Comparison of ENCODE assay signal across 2 cellular contexts in genomic region chr10:45560262-45560661, GRCh38.
TF ChIP-seq lines count a peak whose summit lies in the region.

No MANE protein-coding gene starts in this region.

TF ChIP-seq in K562, 482 proteins besides CTCF, POLR2A, EP300 and RAD21 (continued from another document):
- TF ChIP-seq JUN (IDR thresholded peaks at IDR 0.05; ENCODE audit: borderline replicate concordance, low read depth, low read length): no peak
- TF ChIP-seq JUN (CRISPR knock-in tag; IDR thresholded peaks at IDR 0.05; ENCODE audit: borderline replicate concordance): no peak
- TF ChIP-seq PATZ1 (CRISPR knock-in tag; IDR thresholded peaks at IDR 0.05; ENCODE audit: borderline replicate concordance): no peak
- no peak for TF ChIP-seq COPS2 (conservative IDR thresholded peaks at IDR 0.05)
- no peak for TF ChIP-seq SLC30A9 (CRISPR knock-in tag; IDR thresholded peaks at IDR 0.05)
- TF ChIP-seq ZNF778 (CRISPR knock-in tag; IDR thresholded peaks at IDR 0.05): no peak
- TF ChIP-seq TRIM24 (IDR thresholded peaks at IDR 0.05): 0 out of 4 replicates have a peak, but pooled peaks of 1 of the 2 experiments have one; percentile 27
- TF ChIP-seq ZNF3 (CRISPR knock-in tag; IDR thresholded peaks at IDR 0.05): no peak
- no peak for TF ChIP-seq ZNF134 (CRISPR knock-in tag; conservative IDR thresholded peaks at IDR 0.05)
- TF ChIP-seq, protein P1, sequence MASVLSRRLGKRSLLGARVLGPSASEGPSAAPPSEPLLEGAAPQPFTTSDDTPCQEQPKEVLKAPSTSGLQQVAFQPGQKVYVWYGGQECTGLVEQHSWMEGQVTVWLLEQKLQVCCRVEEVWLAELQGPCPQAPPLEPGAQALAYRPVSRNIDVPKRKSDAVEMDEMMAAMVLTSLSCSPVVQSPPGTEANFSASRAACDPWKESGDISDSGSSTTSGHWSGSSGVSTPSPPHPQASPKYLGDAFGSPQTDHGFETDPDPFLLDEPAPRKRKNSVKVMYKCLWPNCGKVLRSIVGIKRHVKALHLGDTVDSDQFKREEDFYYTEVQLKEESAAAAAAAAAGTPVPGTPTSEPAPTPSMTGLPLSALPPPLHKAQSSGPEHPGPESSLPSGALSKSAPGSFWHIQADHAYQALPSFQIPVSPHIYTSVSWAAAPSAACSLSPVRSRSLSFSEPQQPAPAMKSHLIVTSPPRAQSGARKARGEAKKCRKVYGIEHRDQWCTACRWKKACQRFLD (CRISPR knock-in tag; IDR thresholded peaks at IDR 0.05): no peak
- no peak for TF ChIP-seq NR2F6 (CRISPR knock-in tag; IDR thresholded peaks at IDR 0.05)
- TF ChIP-seq E2F8 (IDR thresholded peaks at IDR 0.05; ENCODE audit: low read depth, partially characterized antibody): no peak
- no peak for TF ChIP-seq KHSRP (IDR thresholded peaks at IDR 0.05)
- no peak for TF ChIP-seq MTA1 (IDR thresholded peaks at IDR 0.05; ENCODE audit: borderline replicate concordance)
- TF ChIP-seq SMARCA5 (IDR thresholded peaks at IDR 0.05): no peak
- TF ChIP-seq DPF2 (IDR thresholded peaks at IDR 0.05): 0 out of 2 replicates have a peak, but pooled peaks have one; percentile 14
- TF ChIP-seq KDM1A (IDR thresholded peaks at IDR 0.05): no peak
- TF ChIP-seq FOXA1 (IDR thresholded peaks at IDR 0.05; ENCODE audit: borderline replicate concordance): no peak
- TF ChIP-seq ZFP1 (CRISPR knock-in tag; IDR thresholded peaks at IDR 0.05): no peak

TF ChIP-seq in HepG2, 621 proteins besides CTCF, POLR2A, EP300 and RAD21 (continues in another document):
- TF ChIP-seq, protein P2, sequence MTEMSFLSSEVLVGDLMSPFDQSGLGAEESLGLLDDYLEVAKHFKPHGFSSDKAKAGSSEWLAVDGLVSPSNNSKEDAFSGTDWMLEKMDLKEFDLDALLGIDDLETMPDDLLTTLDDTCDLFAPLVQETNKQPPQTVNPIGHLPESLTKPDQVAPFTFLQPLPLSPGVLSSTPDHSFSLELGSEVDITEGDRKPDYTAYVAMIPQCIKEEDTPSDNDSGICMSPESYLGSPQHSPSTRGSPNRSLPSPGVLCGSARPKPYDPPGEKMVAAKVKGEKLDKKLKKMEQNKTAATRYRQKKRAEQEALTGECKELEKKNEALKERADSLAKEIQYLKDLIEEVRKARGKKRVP (CRISPR knock-in tag; IDR thresholded peaks at IDR 0.05): 0 out of 4 replicates have a peak, but pooled peaks of 1 of the 2 experiments have one; percentile 19
- TF ChIP-seq ZMYM4 (CRISPR knock-in tag; IDR thresholded peaks at IDR 0.05) (peak; percentile 63; the same call in 1 of the 2 replicates), ISL2 (CRISPR knock-in tag; IDR thresholded peaks at IDR 0.05) (peak; percentile 47; the same call in 1 of the 2 replicates), ZNF703 (CRISPR knock-in tag; IDR thresholded peaks at IDR 0.05; ENCODE audit: borderline replicate concordance) (no peak), ZNF503 (CRISPR knock-in tag; IDR thresholded peaks at IDR 0.05) (0 out of 2 replicates have a peak, but pooled peaks have one; percentile 27), CBX1 (IDR thresholded peaks at IDR 0.05; ENCODE audit: low read depth) (peak; percentile 71), FOSL2 (CRISPR knock-in tag; IDR thresholded peaks at IDR 0.05) (peak; percentile 34; the same call in 1 of the 2 replicates), POGZ (CRISPR knock-in tag; IDR thresholded peaks at IDR 0.05) (peak; percentile 80), RFX3 (CRISPR knock-in tag; IDR thresholded peaks at IDR 0.05) (no peak), SOX6 (IDR thresholded peaks at IDR 0.05) (no peak), SOX6 (CRISPR knock-in tag; IDR thresholded peaks at IDR 0.05) (peak; percentile 39), ZNF841 (CRISPR knock-in tag; IDR thresholded peaks at IDR 0.05; ENCODE audit: borderline replicate concordance) (no peak), SOX13 (IDR thresholded peaks at IDR 0.05) (no peak), SOX13 (CRISPR knock-in tag; conservative IDR thresholded peaks at IDR 0.05 in 1 of 2, IDR thresholded peaks at IDR 0.05 in 1 of 2) (peak in 1 of 2 experiments; percentile 63; a peak in 1 of 4 replicates), PATZ1 (CRISPR knock-in tag; IDR thresholded peaks at IDR 0.05) (peak; percentile 55), ZNF644 (CRISPR knock-in tag; IDR thresholded peaks at IDR 0.05; ENCODE audit: low read depth) (0 out of 2 replicates have a peak, but pooled peaks have one; percentile 34), KAT2B (IDR thresholded peaks at IDR 0.05; ENCODE audit: borderline replicate concordance, low read depth, low read length) (no peak), CBX5 (CRISPR knock-in tag; IDR thresholded peaks at IDR 0.05; ENCODE audit: borderline replicate concordance) (peak; percentile 60; the same call in 1 of the 2 replicates), FOXA1 (IDR thresholded peaks at IDR 0.05) (no peak), FOXA1 (CRISPR knock-in tag; IDR thresholded peaks at IDR 0.05) (peak; percentile 71), GATA4 (IDR thresholded peaks at IDR 0.05; ENCODE audit: borderline replicate concordance, low read depth) (peak; percentile 88), SETDB1 (CRISPR knock-in tag; IDR thresholded peaks at IDR 0.05; ENCODE audit: borderline replicate concordance) (peak; percentile 93; the same call in 1 of the 2 replicates), ZNF556 (CRISPR knock-in tag; IDR thresholded peaks at IDR 0.05; ENCODE audit: borderline replicate concordance) (no peak), TCF7 (IDR thresholded peaks at IDR 0.05; ENCODE audit: low read depth) (peak; percentile 63), HOMEZ (CRISPR knock-in tag; IDR thresholded peaks at IDR 0.05; ENCODE audit: low read depth) (peak; percentile 88), FOXO1 (CRISPR knock-in tag; IDR thresholded peaks at IDR 0.05) (no peak), YY1 (IDR thresholded peaks at IDR 0.05; ENCODE audit: insufficient read depth, insufficient replicate concordance, low read depth, low read length) (peak; percentile 53), ZNF253 (CRISPR knock-in tag; IDR thresholded peaks at IDR 0.05; ENCODE audit: borderline replicate concordance) (peak; percentile 100), FUBP1 (CRISPR knock-in tag; IDR thresholded peaks at IDR 0.05; ENCODE audit: borderline replicate concordance) (no peak), HES4 (CRISPR knock-in tag; IDR thresholded peaks at IDR 0.05; ENCODE audit: borderline replicate concordance) (no peak), NCOA2 (CRISPR knock-in tag; IDR thresholded peaks at IDR 0.05) (peak; percentile 43; the same call in 1 of the 2 replicates), ZNF12 (CRISPR knock-in tag; IDR thresholded peaks at IDR 0.05) (no peak), MAF1 (CRISPR knock-in tag; IDR thresholded peaks at IDR 0.05; ENCODE audit: borderline replicate concordance) (no peak), FOXA3 (CRISPR knock-in tag; IDR thresholded peaks at IDR 0.05) (peak; percentile 68), SOX5 (CRISPR knock-in tag; IDR thresholded peaks at IDR 0.05; ENCODE audit: borderline replicate concordance) (peak; percentile 29; the same call in 1 of the 2 replicates), ZMYM2 (CRISPR knock-in tag; IDR thresholded peaks at IDR 0.05) (peak; percentile 47; the same call in 1 of the 2 replicates), KDM5A (IDR thresholded peaks at IDR 0.05; ENCODE audit: borderline replicate concordance, low read length) (no peak)
- TF ChIP-seq, protein P3, sequence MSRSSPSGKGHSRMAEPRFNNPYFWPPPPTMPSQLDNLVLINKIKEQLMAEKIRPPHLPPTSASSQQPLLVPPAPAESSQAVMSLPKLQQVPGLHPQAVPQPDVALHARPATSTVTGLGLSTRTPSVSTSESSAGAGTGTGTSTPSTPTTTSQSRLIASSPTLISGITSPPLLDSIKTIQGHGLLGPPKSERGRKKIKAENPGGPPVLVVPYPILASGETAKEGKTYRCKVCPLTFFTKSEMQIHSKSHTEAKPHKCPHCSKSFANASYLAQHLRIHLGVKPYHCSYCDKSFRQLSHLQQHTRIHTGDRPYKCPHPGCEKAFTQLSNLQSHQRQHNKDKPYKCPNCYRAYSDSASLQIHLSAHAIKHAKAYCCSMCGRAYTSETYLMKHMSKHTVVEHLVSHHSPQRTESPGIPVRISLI (CRISPR knock-in tag; IDR thresholded peaks at IDR 0.05; ENCODE audit: borderline replicate concordance): no peak; the same call in 1 of the 2 replicates
- TF ChIP-seq, protein P4, sequence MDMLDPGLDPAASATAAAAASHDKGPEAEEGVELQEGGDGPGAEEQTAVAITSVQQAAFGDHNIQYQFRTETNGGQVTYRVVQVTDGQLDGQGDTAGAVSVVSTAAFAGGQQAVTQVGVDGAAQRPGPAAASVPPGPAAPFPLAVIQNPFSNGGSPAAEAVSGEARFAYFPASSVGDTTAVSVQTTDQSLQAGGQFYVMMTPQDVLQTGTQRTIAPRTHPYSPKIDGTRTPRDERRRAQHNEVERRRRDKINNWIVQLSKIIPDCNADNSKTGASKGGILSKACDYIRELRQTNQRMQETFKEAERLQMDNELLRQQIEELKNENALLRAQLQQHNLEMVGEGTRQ (IDR thresholded peaks at IDR 0.05; ENCODE audit: low read depth, low read length): no peak
- TF ChIP-seq, protein P4 (CRISPR knock-in tag; IDR thresholded peaks at IDR 0.05; ENCODE audit: borderline replicate concordance): no peak
- TF ChIP-seq, protein P5, sequence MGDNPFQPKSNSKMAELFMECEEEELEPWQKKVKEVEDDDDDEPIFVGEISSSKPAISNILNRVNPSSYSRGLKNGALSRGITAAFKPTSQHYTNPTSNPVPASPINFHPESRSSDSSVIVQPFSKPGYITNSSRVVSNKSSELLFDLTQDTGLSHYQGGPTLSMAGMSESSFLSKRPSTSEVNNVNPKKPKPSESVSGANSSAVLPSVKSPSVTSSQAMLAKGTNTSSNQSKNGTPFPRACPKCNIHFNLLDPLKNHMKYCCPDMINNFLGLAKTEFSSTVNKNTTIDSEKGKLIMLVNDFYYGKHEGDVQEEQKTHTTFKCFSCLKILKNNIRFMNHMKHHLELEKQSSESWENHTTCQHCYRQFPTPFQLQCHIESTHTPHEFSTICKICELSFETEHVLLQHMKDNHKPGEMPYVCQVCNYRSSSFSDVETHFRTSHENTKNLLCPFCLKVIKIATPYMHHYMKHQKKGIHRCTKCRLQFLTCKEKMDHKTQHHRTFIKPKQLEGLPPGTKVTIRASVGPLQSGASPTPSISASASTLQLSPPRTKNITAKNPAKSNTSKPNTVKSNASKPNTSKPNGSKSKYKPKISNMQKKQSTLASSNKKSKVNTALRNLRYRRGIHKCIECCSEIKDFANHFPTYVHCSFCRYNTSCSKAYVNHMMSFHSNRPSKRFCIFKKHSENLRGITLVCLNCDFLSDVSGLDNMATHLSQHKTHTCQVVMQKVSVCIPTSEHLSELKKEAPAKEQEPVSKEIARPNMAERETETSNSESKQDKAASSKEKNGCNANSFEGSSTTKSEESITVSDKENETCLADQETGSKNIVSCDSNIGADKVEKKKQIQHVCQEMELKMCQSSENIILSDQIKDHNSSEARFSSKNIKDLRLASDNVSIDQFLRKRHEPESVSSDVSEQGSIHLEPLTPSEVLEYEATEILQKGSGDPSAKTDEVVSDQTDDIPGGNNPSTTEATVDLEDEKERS (CRISPR knock-in tag; IDR thresholded peaks at IDR 0.05): 0 out of 2 replicates have a peak, but pooled peaks have one; percentile 43
